Comparison of ENCODE assay signal across 8 cellular contexts in genomic region chr20:38747495-38748096, GRCh38. TPM values are rescaled to one million over a fixed set of nuclear protein-coding genes. Genes with fewer than 3 reads are reported as not detected.
DNase-seq lines count a peak whose midpoint lies in the region; ATAC-seq and TF ChIP-seq lines count a peak whose summit lies in the region.

No MANE protein-coding gene starts in this region.

- no peak for ATAC-seq in naive thymus-derived CD4-positive, alpha-beta T cell

- H3K36me3 Mint-ChIP-seq in naive thymus-derived CD4-positive, alpha-beta T cell: peaks cover 0 to 11% (median 7%) of the 10 kb centered on the region in 5 donors

- peaks cover 5% of the 10 kb centered on the region for H3K4me1 ChIP-seq in mammary epithelial cell (ENCODE audit: insufficient read depth, low read length)
- H3K4me1 ChIP-seq in naive thymus-derived CD4-positive, alpha-beta T cell (ENCODE audit: control insufficient read depth in 2 of 2, insufficient read depth in 2 of 2, low read length in 2 of 2): peaks cover 12 to 13% of the 10 kb centered on the region in 2 donors

- peaks cover 2% of the 10 kb centered on the region for H3K27me3 ChIP-seq in BJ (ENCODE audit: control insufficient read depth, insufficient read depth, low read length)
- H3K27me3 ChIP-seq in mammary epithelial cell (ENCODE audit: insufficient read depth, low read length): no peaks in the 10 kb centered on the region
- no peaks in the 10 kb centered on the region for H3K27me3 ChIP-seq in naive thymus-derived CD4-positive, alpha-beta T cell (ENCODE audit: control insufficient read depth in 2 of 2, insufficient read depth in 2 of 2, low read length in 2 of 2)

- peak overlapping the region; percentile 82 to 100 (median 97) for H3K27ac Mint-ChIP-seq in naive thymus-derived CD4-positive, alpha-beta T cell

- H4K20me1 ChIP-seq in mammary epithelial cell (ENCODE audit: insufficient read depth, low read length): no peaks in the 10 kb centered on the region

- no peaks in the 10 kb centered on the region for H3K9me3 ChIP-seq in mammary epithelial cell (replicated peaks; ENCODE audit: insufficient read depth, low read length)
- no peaks in the 10 kb centered on the region for H3K9me3 ChIP-seq in naive thymus-derived CD4-positive, alpha-beta T cell (ENCODE audit: control insufficient read depth in 2 of 3, low read length in 3 of 3)

- H3K27ac ChIP-seq in mammary epithelial cell (ENCODE audit: insufficient read depth, low read depth, low read length): no peak overlapping the region
- peak overlapping the region; percentile 95 for H3K27ac ChIP-seq in naive thymus-derived CD4-positive, alpha-beta T cell (ENCODE audit: low read depth, low read length)

- intact Hi-C loops in mammary epithelial cell (cut with micrococcal nuclease): no loop called here
- intact Hi-C loops in naive thymus-derived CD4-positive, alpha-beta T cell (cut with micrococcal nuclease): loop anchor here (1.0 to 5.0 kb wide), 11 partner anchors 16 to 301 kb away; partner anchors contain the start of genes DHX35 (in 2 of the 2), FAM83D (in 2 of the 2) and PPP1R16B (in 2 of the 2)

- peaks cover 11 to 38% (median 22%) of the 10 kb centered on the region in 7 donors for H3K4me1 Mint-ChIP-seq in naive thymus-derived CD4-positive, alpha-beta T cell

- DNase-seq in BJ (ENCODE audit: low read depth) (no peak), HS-5 (ENCODE audit: low read depth) (peak; percentile 22), mammary epithelial cell (no peak), Kasumi-1 (lab: John Stamatoyannopoulos, UW) (no peak), OCI-M1 (lab: John Stamatoyannopoulos, UW) (no peak), NOMO-1 treated with dmso at 0.1 percent for 144 hours (lab: John Stamatoyannopoulos, UW; ENCODE audit: unreplicated experiment) (no peak)
- DNase-seq in naive thymus-derived CD4-positive, alpha-beta T cell: no peak
- no peak for DNase-seq in activated CD4-positive, alpha-beta T cell treated with anti-CD3 and anti-CD28 coated beads, Interleukin-2, amount 50 U/mL, for 1 hour

- peak overlapping the region; percentile 87 to 99 (median 97) for H3K4me3 Mint-ChIP-seq in naive thymus-derived CD4-positive, alpha-beta T cell

- H2AFZ ChIP-seq in mammary epithelial cell (ENCODE audit: low read depth, low read length): peak overlapping the region; percentile 100

- 22% methylated on average over 25 of the region's 39 CpGs for WGBS in mammary epithelial cell (ENCODE audit: low coverage, missing lambda C conversion rate)

- H3K36me3 ChIP-seq in BJ (ENCODE audit: control insufficient read depth, insufficient read depth, low read length) (0 out of 2 replicates have a peak, but pooled peaks cover 2% of the 10 kb centered on the region), mammary epithelial cell (ENCODE audit: insufficient read depth, low read length) (no peaks in the 10 kb centered on the region)
- peaks cover 5 to 13% (median 5%) of the 10 kb centered on the region in 3 experiments for H3K36me3 ChIP-seq in naive thymus-derived CD4-positive, alpha-beta T cell (ENCODE audit: control insufficient read depth in 2 of 3, insufficient read depth in 3 of 3, low read length in 3 of 3)

- H3K9me3 Mint-ChIP-seq in naive thymus-derived CD4-positive, alpha-beta T cell: no peaks in the 10 kb centered on the region

- POLR2A ChIA-PET in BJ (lab: Charles Lee): no interaction called here
- POLR2A ChIA-PET in naive thymus-derived CD4-positive, alpha-beta T cell (lab: Charles Lee): interaction anchor here (0.6 to 5.0 kb wide), 8 partner anchors 15 to 310 kb away, joined by 3 to 25 read pairs (median 4); partner anchors contain the start of genes DHX35 and PPP1R16B

- in situ Hi-C loops in mammary epithelial cell (cut with MboI; ENCODE audit: low sequenced_read_pairs in 2 of 2): no loop called here

- H3K27me3 Mint-ChIP-seq in naive thymus-derived CD4-positive, alpha-beta T cell: peaks cover 6 to 17% (median 11%) of the 10 kb centered on the region in 5 donors

- peaks cover 27% of the 10 kb centered on the region for H3K79me2 ChIP-seq in mammary epithelial cell (ENCODE audit: insufficient read depth, low read length)

- no peak for TF ChIP-seq CTCF in BJ (IDR thresholded peaks at IDR 0.05; ENCODE audit: insufficient read depth, low read depth, low read length)
- no peak for TF ChIP-seq CTCF in mammary epithelial cell (conservative IDR thresholded peaks at IDR 0.05 in 1 of 2, IDR thresholded peaks at IDR 0.05 in 1 of 2; ENCODE audit: extremely low read depth in 1 of 2, insufficient read depth in 1 of 2, low read depth in 1 of 2, low read length in 2 of 2)

- no peak overlapping the region for H3K9ac ChIP-seq in mammary epithelial cell (ENCODE audit: insufficient read depth, low read length)

- CTCF ChIA-PET in BJ (lab: Yijun Ruan, JAX): interaction anchor here (0.6 to 6.7 kb wide), 5 partner anchors 15 to 327 kb away, joined by 3 to 88 read pairs (median 3); no protein-coding TSS in a partner anchor
- CTCF ChIA-PET in mammary epithelial cell (lab: Charles Lee; ENCODE audit: low non-redundant PET): interaction anchor here (1.4 kb wide), 1 partner anchor 43 kb away, joined by 5 read pairs; no protein-coding TSS in a partner anchor
- CTCF ChIA-PET in naive thymus-derived CD4-positive, alpha-beta T cell (lab: Charles Lee): interaction anchor here (0.5 to 0.8 kb wide), 4 partner anchors 8 to 99 kb away, joined by 3 to 4 read pairs (median 4); no protein-coding TSS in a partner anchor

- no TSS peak for BruUV-seq in mammary epithelial cell (replicated peaks; lab: Mats Ljungman, UMichigan)

- dilution Hi-C loops in mammary epithelial cell (cut with HindIII; ENCODE audit: low sequenced_read_pairs): no loop called here

- peak overlapping the region; percentile 93 for H3K4me2 ChIP-seq in mammary epithelial cell (ENCODE audit: insufficient read depth, low read depth, low read length)

- H3K4me3 ChIP-seq in BJ (ENCODE audit: low read depth, low read length) (peak overlapping the region; percentile 63), mammary epithelial cell (replicated peaks in 1 of 3; ENCODE audit: insufficient read depth in 1 of 3, low read depth in 2 of 3, low read length in 3 of 3) (peak overlapping the region in 2 of 3 experiments; percentile 17 to 25)
- H3K4me3 ChIP-seq in naive thymus-derived CD4-positive, alpha-beta T cell (ENCODE audit: low read length): peak overlapping the region; percentile 72

RNA-seq across cellular contexts. Expression of gene ACTR5, which starts 0.7 kb away (rescaled TPM):
- polyA plus RNA-seq in BJ (2011; rRNA removed) (4.0 and 5.4 TPM in 2 replicates), mammary epithelial cell (7.9 TPM)
- 2.1 and 3.2 TPM in 2 replicates for polyA minus RNA-seq in BJ (2011; rRNA and poly(A)+ RNA removed)
- 1 to 10 TPM; 6.5 to 6.8 TPM for total RNA-seq in mammary epithelial cell
- polyA minus RNA-seq in mammary epithelial cell: 3.0 TPM
- 10 to 100 TPM in 4 of 5 experiments, 1 to 10 TPM in 1; 8.9 to 20.8 (median 15.2) TPM for total RNA-seq in naive thymus-derived CD4-positive, alpha-beta T cell
- polyA plus RNA-seq in naive thymus-derived CD4-positive, alpha-beta T cell: 10 to 100 TPM; 11.3 to 15.1 TPM

RNA-seq across cellular contexts. Expression of gene SLC32A1, which starts 23.3 kb away (rescaled TPM):
- not detected in 2 replicates for polyA plus RNA-seq in BJ (2011; rRNA removed)
- not detected in 2 replicates for polyA minus RNA-seq in BJ (2011; rRNA and poly(A)+ RNA removed)
- not detected for total RNA-seq in mammary epithelial cell
- polyA plus RNA-seq in mammary epithelial cell: not detected
- polyA minus RNA-seq in mammary epithelial cell: not detected
- total RNA-seq in naive thymus-derived CD4-positive, alpha-beta T cell: under 1 TPM in 2 of 5 experiments, not detected in 3; 0.19 to 0.24 TPM
- not detected for polyA plus RNA-seq in naive thymus-derived CD4-positive, alpha-beta T cell

RNA-seq across cellular contexts. Expression of gene PPP1R16B, which starts 57.9 kb away (rescaled TPM):
- not detected in 2 replicates for polyA plus RNA-seq in BJ (2011; rRNA removed)
- not detected in 2 replicates for polyA minus RNA-seq in BJ (2011; rRNA and poly(A)+ RNA removed)
- under 1 TPM in 1 of 2 donors, not detected in 1; under 0.01 TPM for total RNA-seq in mammary epithelial cell
- polyA plus RNA-seq in mammary epithelial cell: not detected
- not detected for polyA minus RNA-seq in mammary epithelial cell
- total RNA-seq in naive thymus-derived CD4-positive, alpha-beta T cell: 10 to 100 TPM; 20.8 to 75.4 (median 22.0) TPM
- 10 to 100 TPM; 11.4 to 19.8 TPM for polyA plus RNA-seq in naive thymus-derived CD4-positive, alpha-beta T cell

Comparison
In these comparisons a context has a peak if more than half of its experiments do, and no peak if none do; other contexts are left out.
1. H3K4me3 ChIP-seq: peak in every context shown above with its lines; median percentile 72 in naive thymus-derived CD4-positive, alpha-beta T cell; 63 in BJ; 21 in mammary epithelial cell.
2. RNA of gene PPP1R16B, which starts 57.9 kb away (polyA plus RNA-seq): 11.4 to 19.8 TPM in naive thymus-derived CD4-positive, alpha-beta T cell; not detected in BJ and not detected in mammary epithelial cell (single experiment); every median in the first group is over 10 times any median in the second.